ENCODE assay signal across 8 cellular contexts in the genomic region with DNA sequence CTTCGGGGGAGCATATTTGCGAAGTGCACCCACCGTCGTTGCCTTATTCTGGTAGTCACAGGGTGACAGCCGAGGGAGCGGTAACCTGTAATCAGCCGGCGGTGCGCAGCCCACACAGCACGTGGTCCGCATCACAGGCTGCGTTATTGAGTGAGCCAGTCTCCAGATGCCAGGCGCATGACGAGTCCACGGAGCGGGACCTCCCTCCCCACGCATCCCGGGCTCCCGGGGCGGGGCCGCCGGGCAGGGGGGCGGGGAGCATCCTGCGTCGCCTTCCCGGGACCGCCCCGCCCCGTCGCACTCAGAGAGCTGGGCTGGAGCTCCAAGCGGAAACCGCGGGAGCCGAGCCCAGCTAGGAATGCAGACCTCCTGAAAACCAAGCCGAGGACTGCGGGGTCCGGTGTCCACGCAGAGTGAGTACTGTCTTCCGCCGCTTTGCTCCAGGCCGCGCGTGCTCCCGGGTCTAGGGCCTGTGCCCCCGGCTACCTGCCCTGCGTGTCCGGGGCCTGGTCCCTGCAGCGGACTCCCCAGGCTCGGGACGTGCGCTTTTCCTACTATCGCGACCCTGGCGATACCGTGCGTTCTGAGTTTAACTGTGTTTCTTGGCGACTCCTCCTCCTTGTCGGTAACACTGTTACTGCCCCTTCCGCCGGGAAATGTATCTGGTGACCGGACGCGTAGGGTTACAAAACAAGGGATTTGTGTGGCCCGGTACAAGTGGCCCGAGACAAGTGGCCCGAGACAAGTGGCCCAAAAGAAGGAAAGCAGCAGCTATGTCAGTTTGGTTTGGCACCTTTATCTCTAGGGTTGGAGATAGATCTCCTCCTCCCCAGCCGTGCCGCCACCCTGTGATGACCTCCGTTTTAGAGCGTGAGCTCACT. TPM values are rescaled to one million over a fixed set of nuclear protein-coding genes. Genes with fewer than 3 reads are reported as not detected.
DNase-seq lines count a peak whose midpoint lies in the region; ATAC-seq and TF ChIP-seq lines count a peak whose summit lies in the region.

No MANE protein-coding gene starts in this region.

- H3K36me3 ChIP-seq in BLaER1 = 0 out of 2 replicates have a peak, but pooled peaks cover 22% of the 10 kb centered on the region
- no peaks in the 10 kb centered on the region; the same call in 1 of the 2 replicates for H3K36me3 ChIP-seq in Panc1 (ENCODE audit: control insufficient read depth, insufficient read depth, low read length)

- H3K27me3 ChIP-seq in BLaER1 = peaks cover 35% of the 10 kb centered on the region
- H3K27me3 ChIP-seq in Panc1 (ENCODE audit: control insufficient read depth, insufficient read depth, low read length) = no peaks in the 10 kb centered on the region

- peaks cover 76% of the 10 kb centered on the region for H4K20me1 ChIP-seq in BLaER1

- CTCF ChIA-PET in Panc1 (lab: Charles Lee) = interaction anchor here (0.8 kb wide), 1 partner anchor 88 kb away, joined by 3 read pairs; no protein-coding TSS in a partner anchor

- no peak for TF ChIP-seq CTCF in Panc1 (IDR thresholded peaks at IDR 0.05)
- TF ChIP-seq CTCF in fibroblast of mammary gland (conservative IDR thresholded peaks at IDR 0.05; ENCODE audit: control insufficient read depth, insufficient read depth, low read depth, low read length) = no peak

- H3K27ac ChIP-seq in BLaER1 = no peak overlapping the region
- peak overlapping the region; percentile 71 for H3K27ac ChIP-seq in Panc1 (ENCODE audit: low read length)

- peak overlapping the region; percentile 53 for H3K4me3 ChIP-seq in BLaER1
- peak overlapping the region; percentile 51 to 71 for H3K4me3 ChIP-seq in Panc1 (ENCODE audit: low read depth in 2 of 2, low read length in 2 of 2)
- H3K4me3 ChIP-seq in fibroblast of mammary gland (ENCODE audit: control insufficient read depth, low read depth, low read length) = peak overlapping the region; percentile 65

- H3K9me3 ChIP-seq in BLaER1 = no peaks in the 10 kb centered on the region
- H3K9me3 ChIP-seq in Panc1 (ENCODE audit: control insufficient read depth, insufficient read depth, low read depth, low read length) = no peaks in the 10 kb centered on the region

- no TSS peak for BruUV-seq in Panc1 (replicated peaks; lab: Mats Ljungman, UMichigan)

- peaks cover 0 to 7% (median 0%) of the 10 kb centered on the region in 3 donors for H3K36me3 Mint-ChIP-seq in naive thymus-derived CD8-positive, alpha-beta T cell
- H3K36me3 Mint-ChIP-seq in stimulated activated effector memory CD8-positive, alpha-beta T cell treated with anti-CD3 and anti-CD28 coated beads, Interleukin-12 subunit alpha, Interleukin-12 subunit beta, amount 100 ng/mL, for 72 hours = peaks cover 21% of the 10 kb centered on the region

- H3K4me1 Mint-ChIP-seq in naive thymus-derived CD8-positive, alpha-beta T cell = peaks cover 13 to 60% (median 37%) of the 10 kb centered on the region in 4 donors
- H3K4me1 Mint-ChIP-seq in stimulated activated effector memory CD8-positive, alpha-beta T cell treated with anti-CD3 and anti-CD28 coated beads, Interleukin-12 subunit alpha, Interleukin-12 subunit beta, amount 100 ng/mL, for 72 hours = peaks cover 46% of the 10 kb centered on the region

- H3K9ac ChIP-seq in BLaER1 = no peak overlapping the region

- peak overlapping the region; percentile 87 to 99 (median 96) for H3K27ac Mint-ChIP-seq in naive thymus-derived CD8-positive, alpha-beta T cell
- peak overlapping the region; percentile 94 for H3K27ac Mint-ChIP-seq in stimulated activated effector memory CD8-positive, alpha-beta T cell treated with anti-CD3 and anti-CD28 coated beads, Interleukin-12 subunit alpha, Interleukin-12 subunit beta, amount 100 ng/mL, for 72 hours

- no peaks in the 10 kb centered on the region for H3K27me3 Mint-ChIP-seq in naive thymus-derived CD8-positive, alpha-beta T cell

- ATAC-seq in GM19328 (IDR thresholded peaks at IDR 0.05; ENCODE audit: unreplicated experiment) = peak; percentile 44
- peak; percentile 36 for ATAC-seq in HG03457 (IDR thresholded peaks at IDR 0.05; ENCODE audit: unreplicated experiment)
- ATAC-seq in Panc1 = peak; percentile 97
- ATAC-seq in naive thymus-derived CD8-positive, alpha-beta T cell = peak; percentile 85 to 89
- ATAC-seq in stimulated activated effector memory CD8-positive, alpha-beta T cell treated with anti-CD3 and anti-CD28 coated beads, Interleukin-12 subunit alpha, Interleukin-12 subunit beta, amount 100 ng/mL, for 72 hours = peak; percentile 92

- H3K4me1 ChIP-seq in BLaER1 (0 out of 2 replicates have a peak, but pooled peaks cover 8% of the 10 kb centered on the region), Panc1 (ENCODE audit: control insufficient read depth, insufficient read depth, low read length) (peaks cover 17% of the 10 kb centered on the region)

- H3K4me3 Mint-ChIP-seq in naive thymus-derived CD8-positive, alpha-beta T cell = peak overlapping the region; percentile 92 to 97 (median 94)
- peak overlapping the region; percentile 89 for H3K4me3 Mint-ChIP-seq in stimulated activated effector memory CD8-positive, alpha-beta T cell treated with anti-CD3 and anti-CD28 coated beads, Interleukin-12 subunit alpha, Interleukin-12 subunit beta, amount 100 ng/mL, for 72 hours

- DNase-seq in Panc1 (ENCODE audit: low read depth, low spot score) (peak; percentile 88), fibroblast of mammary gland (ENCODE audit: low read depth) (peak; percentile 94)
- peak; percentile 77 for DNase-seq in activated T-helper 9 cell treated with anti-CD3 and anti-CD28 coated beads, Interleukin-2, amount 50 U/mL, for 16 hours (ENCODE audit: low read depth)
- DNase-seq in naive thymus-derived CD8-positive, alpha-beta T cell = peak; percentile 60 to 88 (median 81)
- DNase-seq in stimulated activated effector memory CD8-positive, alpha-beta T cell treated with anti-CD3 and anti-CD28 coated beads, Interleukin-12 subunit alpha, Interleukin-12 subunit beta, amount 100 ng/mL, for 72 hours (ENCODE audit: low spot score in 2 of 2) = peak; percentile 58 to 80

- in situ Hi-C loops in Panc1 (cut with HindIII; ENCODE audit: low pct_unique_long_range_greater_than_20kb, low sequenced_read_pairs) = no loop called here

- H3K9me3 Mint-ChIP-seq in naive thymus-derived CD8-positive, alpha-beta T cell = no peaks in the 10 kb centered on the region
- no peaks in the 10 kb centered on the region for H3K9me3 Mint-ChIP-seq in stimulated activated effector memory CD8-positive, alpha-beta T cell treated with anti-CD3 and anti-CD28 coated beads, Interleukin-12 subunit alpha, Interleukin-12 subunit beta, amount 100 ng/mL, for 72 hours

- intact Hi-C loops in Panc1 (cut with micrococcal nuclease; ENCODE audit: unreplicated experiment) = no loop called here

- POLR2A ChIA-PET in Panc1 (lab: Charles Lee) = interaction anchor here (0.7 kb wide), 1 partner anchor 631 kb away, joined by 3 read pairs; no protein-coding TSS in a partner anchor
- POLR2A ChIA-PET in naive thymus-derived CD8-positive, alpha-beta T cell (lab: Charles Lee) = interaction anchor here (0.5 to 1.9 kb wide), 3 partner anchors 40 to 105 kb away, joined by 3 to 6 read pairs (median 3); partner anchors contain the start of genes CAST and ERAP1

- peak overlapping the region; percentile 59 for H3K4me2 ChIP-seq in BLaER1

RNA-seq across cellular contexts. Expression of gene CAST, which starts 40.6 kb away (rescaled TPM):
- 212 TPM for total RNA-seq in Panc1 (2021; ENCODE audit: unreplicated experiment)
- 97.4 TPM for polyA plus RNA-seq in Panc1 (2012; ENCODE audit: insufficient read length)
- 100 to 1,000 TPM; 114 to 115 TPM for total RNA-seq in naive thymus-derived CD8-positive, alpha-beta T cell
- polyA plus RNA-seq in naive thymus-derived CD8-positive, alpha-beta T cell = 10 to 100 TPM; 29.9 to 42.2 (median 32.9) TPM

Comparison
In these comparisons a context has a peak if more than half of its experiments do, and no peak if none do; other contexts are left out.
1. ATAC-seq: peak in every context shown above with its lines; median percentile 97 in Panc1; 92 in stimulated activated effector memory CD8-positive, alpha-beta T cell treated with anti-CD3 and anti-CD28 coated beads, Interleukin-12 subunit alpha, Interleukin-12 subunit beta, amount 100 ng/mL, for 72 hours; 87 in naive thymus-derived CD8-positive, alpha-beta T cell; 44 in GM19328; 36 in HG03457.